In the genomic region with DNA sequence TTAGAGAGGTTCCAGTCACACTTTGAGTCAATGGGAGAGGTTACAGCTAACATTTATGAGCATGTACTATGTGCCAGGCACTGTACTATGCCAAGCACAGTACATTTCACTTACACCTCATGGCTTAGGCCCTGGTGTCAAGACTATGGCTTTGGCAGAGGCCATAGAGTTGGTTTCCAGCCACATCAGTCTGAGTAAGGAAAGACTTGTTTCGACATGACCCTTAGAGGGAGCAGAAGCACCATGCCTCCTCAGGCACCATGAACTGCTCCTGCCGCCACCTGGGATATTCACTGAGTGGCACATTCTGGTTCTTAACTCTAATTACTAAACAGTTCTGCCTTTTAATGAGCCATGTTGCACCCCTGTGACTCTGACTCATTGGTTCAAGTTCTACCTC, we compare ENCODE assay signal across 1 cellular context.
TF ChIP-seq lines count a peak whose summit lies in the region.

No MANE protein-coding gene starts in this region.

TF ChIP-seq in IMR-90, 13 proteins besides CTCF, POLR2A, EP300 and RAD21:
- TF ChIP-seq BHLHE40 (IDR thresholded peaks at IDR 0.05; ENCODE audit: low read depth, low read length) (no peak), MAZ (IDR thresholded peaks at IDR 0.05; ENCODE audit: borderline replicate concordance, low read depth, low read length) (no peak), SMC3 (IDR thresholded peaks at IDR 0.05; ENCODE audit: low read depth, low read length) (peak; percentile 21; the same call in 1 of the 2 replicates), CEBPB (IDR thresholded peaks at IDR 0.05; ENCODE audit: low read depth, low read length) (peak; percentile 45; the same call in 1 of the 2 replicates)
